In the genomic region with DNA sequence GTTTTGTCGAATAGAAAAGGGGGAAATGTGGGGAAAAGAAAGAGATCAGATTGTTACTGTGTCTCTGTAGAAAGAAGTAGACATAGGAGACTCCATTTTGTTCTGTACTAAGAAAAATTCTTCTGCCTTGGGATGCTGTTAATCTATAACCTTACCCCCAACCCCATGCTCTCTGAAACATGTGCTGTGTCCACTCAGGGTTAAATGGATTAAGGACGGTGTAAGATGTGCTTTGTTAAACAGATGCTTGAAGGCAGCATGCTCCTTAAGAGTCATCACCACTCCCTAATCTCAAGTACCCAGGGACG, we compare ENCODE assay signal across 1 cellular context.
TF ChIP-seq lines count a peak whose summit lies in the region.

No MANE protein-coding gene starts in this region.

TF ChIP-seq in K562, 482 proteins besides CTCF, POLR2A, EP300 and RAD21 (continued from another document):
- TF ChIP-seq, protein P1, sequence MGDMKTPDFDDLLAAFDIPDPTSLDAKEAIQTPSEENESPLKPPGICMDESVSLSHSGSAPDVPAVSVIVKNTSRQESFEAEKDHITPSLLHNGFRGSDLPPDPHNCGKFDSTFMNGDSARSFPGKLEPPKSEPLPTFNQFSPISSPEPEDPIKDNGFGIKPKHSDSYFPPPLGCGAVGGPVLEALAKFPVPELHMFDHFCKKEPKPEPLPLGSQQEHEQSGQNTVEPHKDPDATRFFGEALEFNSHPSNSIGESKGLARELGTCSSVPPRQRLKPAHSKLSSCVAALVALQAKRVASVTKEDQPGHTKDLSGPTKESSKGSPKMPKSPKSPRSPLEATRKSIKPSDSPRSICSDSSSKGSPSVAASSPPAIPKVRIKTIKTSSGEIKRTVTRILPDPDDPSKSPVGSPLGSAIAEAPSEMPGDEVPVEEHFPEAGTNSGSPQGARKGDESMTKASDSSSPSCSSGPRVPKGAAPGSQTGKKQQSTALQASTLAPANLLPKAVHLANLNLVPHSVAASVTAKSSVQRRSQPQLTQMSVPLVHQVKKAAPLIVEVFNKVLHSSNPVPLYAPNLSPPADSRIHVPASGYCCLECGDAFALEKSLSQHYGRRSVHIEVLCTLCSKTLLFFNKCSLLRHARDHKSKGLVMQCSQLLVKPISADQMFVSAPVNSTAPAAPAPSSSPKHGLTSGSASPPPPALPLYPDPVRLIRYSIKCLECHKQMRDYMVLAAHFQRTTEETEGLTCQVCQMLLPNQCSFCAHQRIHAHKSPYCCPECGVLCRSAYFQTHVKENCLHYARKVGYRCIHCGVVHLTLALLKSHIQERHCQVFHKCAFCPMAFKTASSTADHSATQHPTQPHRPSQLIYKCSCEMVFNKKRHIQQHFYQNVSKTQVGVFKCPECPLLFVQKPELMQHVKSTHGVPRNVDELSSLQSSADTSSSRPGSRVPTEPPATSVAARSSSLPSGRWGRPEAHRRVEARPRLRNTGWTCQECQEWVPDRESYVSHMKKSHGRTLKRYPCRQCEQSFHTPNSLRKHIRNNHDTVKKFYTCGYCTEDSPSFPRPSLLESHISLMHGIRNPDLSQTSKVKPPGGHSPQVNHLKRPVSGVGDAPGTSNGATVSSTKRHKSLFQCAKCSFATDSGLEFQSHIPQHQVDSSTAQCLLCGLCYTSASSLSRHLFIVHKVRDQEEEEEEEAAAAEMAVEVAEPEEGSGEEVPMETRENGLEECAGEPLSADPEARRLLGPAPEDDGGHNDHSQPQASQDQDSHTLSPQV (IDR thresholded peaks at IDR 0.05): peak; percentile 67
